26 cellular contexts compared by ENCODE assay signal in genomic region chr4:1576200-1576960, GRCh38.
A peak's percentile ranks its signal among the peaks of the same experiment; 100 is the strongest.
DNase-seq lines count a peak whose midpoint lies in the region; ATAC-seq, FAIRE-seq and TF ChIP-seq lines count a peak whose summit lies in the region.
"Had no signal": no experiment of that assay in that cellular context is flagged by ENCODE, and none has a peak within 500 bp of the region (broad histone marks: within the 10 kb centered on the region; RNA-seq: fewer than 3 reads in every experiment).

No MANE protein-coding gene starts in this region.

- H3K4me3 Mint-ChIP-seq in endodermal cell (no peak overlapping the region), neural progenitor cell (peak overlapping the region; percentile 69)
- H3K4me3 Mint-ChIP-seq: activated CD8-positive, alpha-beta memory T cell treated with anti-CD3 and anti-CD28 coated beads, Interleukin-2, amount 10 ng/mL, durations not matched to agents 7 days and 5 days; activated T-cell treated with anti-CD3 and anti-CD28 coated beads, Interleukin-2, amount 50 U/mL, for 4 hours had no signal

- H3K36me3 ChIP-seq in right atrium auricular region = no peaks in the 10 kb centered on the region
- H3K36me3 ChIP-seq in endodermal cell (ENCODE audit: control insufficient read depth, insufficient read depth, low read length) = no peaks in the 10 kb centered on the region
- H3K36me3 ChIP-seq in neural progenitor cell = no peaks in the 10 kb centered on the region
- H3K36me3 ChIP-seq: brain microvascular endothelial cell, gastroesophageal sphincter, SJSA1 had no signal

- DNase-seq in Right ventricle myocardium superior (peak; percentile 26), right atrium auricular region (ENCODE audit: low spot score) (no peak), endodermal cell (peak; percentile 40), neural progenitor cell (ENCODE audit: low spot score) (no peak), hippocampal formation (lab: John Stamatoyannopoulos, UW) (no peak), RCC 7860 (ENCODE audit: low spot score) (no peak)
- no peak for DNase-seq in activated naive CD4-positive, alpha-beta T cell treated with anti-CD3 and anti-CD28 coated beads, Interleukin-2, amount 50 U/mL, for 16 hours
- DNase-seq: activated CD8-positive, alpha-beta memory T cell treated with anti-CD3 and anti-CD28 coated beads, Interleukin-2, amount 10 ng/mL, durations not matched to agents 7 days and 5 days; activated naive CD4-positive, alpha-beta T cell; activated T-cell treated with anti-CD3 and anti-CD28 coated beads, Interleukin-2, amount 50 U/mL, for 4 hours; AML-193; brain microvascular endothelial cell; hypothalamus; Karpas-422; mesenchymal stem cell; NCI-H2029 treated with DMSO at 0.1 percent for 48 hours; NCI-H524 treated with DMSO at 0.1 percent for 48 hours; nucleus accumbens; stimulated activated naive CD4-positive, alpha-beta T cell; T-helper 1 cell had no signal

- H4K20me1 ChIP-seq in neural progenitor cell (ENCODE audit: low read depth) = peaks cover 10% of the 10 kb centered on the region

- H3K27ac Mint-ChIP-seq in endodermal cell (no peak overlapping the region), neural progenitor cell (peak overlapping the region; percentile 78)
- H3K27ac Mint-ChIP-seq: activated CD8-positive, alpha-beta memory T cell treated with anti-CD3 and anti-CD28 coated beads, Interleukin-2, amount 10 ng/mL, durations not matched to agents 7 days and 5 days had no signal

- peaks cover 30% of the 10 kb centered on the region for H3F3A ChIP-seq in neural progenitor cell (ENCODE audit: low read depth)

- H3K9me3 ChIP-seq in right atrium auricular region = no peaks in the 10 kb centered on the region
- H3K9me3 ChIP-seq in endodermal cell (ENCODE audit: control insufficient read depth, low read length) = no peaks in the 10 kb centered on the region
- H3K9me3 ChIP-seq in neural progenitor cell (ENCODE audit: low read depth) = no peaks in the 10 kb centered on the region
- H3K9me3 ChIP-seq: gastroesophageal sphincter, SJSA1 had no signal

- H2AFZ ChIP-seq in neural progenitor cell (replicated peaks) = no peak overlapping the region

- no peak overlapping the region for H3K4me2 ChIP-seq in neural progenitor cell

- H3K4me3 ChIP-seq in right atrium auricular region (no peak overlapping the region), endodermal cell (ENCODE audit: low read length) (no peak overlapping the region), neural progenitor cell (no peak overlapping the region)
- H3K4me3 ChIP-seq: gastroesophageal sphincter, SJSA1 had no signal

- H3K9ac ChIP-seq in endodermal cell (ENCODE audit: extremely low read depth, low read length, poor library complexity, severe bottlenecking) (no peak overlapping the region), neural progenitor cell (no peak overlapping the region)

- 94% methylated on average over 30 to 36 of the region's 38 CpGs for WGBS in endodermal cell (ENCODE audit: insufficient coverage in 1 of 2, insufficient read length in 1 of 2), 2 experiments

- ATAC-seq in Right ventricle myocardium superior (ENCODE audit: poor library complexity) = no peak
- no peak for ATAC-seq in HG02759 (IDR thresholded peaks at IDR 0.05; ENCODE audit: unreplicated experiment)
- ATAC-seq: activated CD8-positive, alpha-beta memory T cell treated with anti-CD3 and anti-CD28 coated beads, Interleukin-2, amount 10 ng/mL, durations not matched to agents 7 days and 5 days; activated T-cell treated with anti-CD3 and anti-CD28 coated beads, Interleukin-2, amount 50 U/mL, for 4 hours; gastroesophageal sphincter had no signal

- H3K9me3 Mint-ChIP-seq in endodermal cell = peaks cover 3% of the 10 kb centered on the region
- H3K9me3 Mint-ChIP-seq in neural progenitor cell = no peaks in the 10 kb centered on the region
- H3K9me3 Mint-ChIP-seq: activated T-cell treated with anti-CD3 and anti-CD28 coated beads, Interleukin-2, amount 50 U/mL, for 4 hours; CD4-positive, alpha-beta memory T cell had no signal

- peaks cover 0 to 22% of the 10 kb centered on the region in 2 donors for H3K4me1 ChIP-seq in right atrium auricular region
- H3K4me1 ChIP-seq in endodermal cell (ENCODE audit: control insufficient read depth, insufficient read depth, low read length) = peaks cover 7% of the 10 kb centered on the region
- peaks cover 29% of the 10 kb centered on the region for H3K4me1 ChIP-seq in neural progenitor cell

- H3K4me1 Mint-ChIP-seq in endodermal cell (peaks cover 18% of the 10 kb centered on the region), neural progenitor cell (peaks cover 42% of the 10 kb centered on the region)

- no peak for FAIRE-seq in RCC 7860 (lab: Jason Lieb, UNC)
- FAIRE-seq: D721Med, endothelial cell of umbilical vein had no signal

- H3K36me3 Mint-ChIP-seq in endodermal cell (ENCODE audit: low read depth) = no peaks in the 10 kb centered on the region
- H3K36me3 Mint-ChIP-seq in neural progenitor cell = no peaks in the 10 kb centered on the region
- H3K36me3 Mint-ChIP-seq: activated CD8-positive, alpha-beta memory T cell treated with anti-CD3 and anti-CD28 coated beads, Interleukin-2, amount 10 ng/mL, durations not matched to agents 7 days and 5 days; CD4-positive, alpha-beta memory T cell had no signal

- H3K27me3 Mint-ChIP-seq in endodermal cell (ENCODE audit: insufficient read depth) = peaks cover 3% of the 10 kb centered on the region
- H3K27me3 Mint-ChIP-seq in neural progenitor cell (ENCODE audit: insufficient read depth, low read depth) = peaks cover 16% of the 10 kb centered on the region
- H3K27me3 Mint-ChIP-seq: activated CD8-positive, alpha-beta memory T cell treated with anti-CD3 and anti-CD28 coated beads, Interleukin-2, amount 10 ng/mL, durations not matched to agents 7 days and 5 days; CD4-positive, alpha-beta memory T cell had no signal

- H3K27me3 ChIP-seq in right atrium auricular region (no peaks in the 10 kb centered on the region), endodermal cell (ENCODE audit: control insufficient read depth, insufficient read depth, low read length, poor library complexity, severe bottlenecking) (peaks cover 13% of the 10 kb centered on the region), neural progenitor cell (peaks cover 28% of the 10 kb centered on the region)
- H3K27me3 ChIP-seq: SJSA1 had no signal

- H3K27ac ChIP-seq in right atrium auricular region = no peak overlapping the region
- H3K27ac ChIP-seq in endodermal cell (ENCODE audit: low read depth, low read length) = no peak overlapping the region
- H3K27ac ChIP-seq in neural progenitor cell = no peak overlapping the region
- H3K27ac ChIP-seq: brain microvascular endothelial cell, gastroesophageal sphincter, SJSA1 had no signal

- no peak for TF ChIP-seq CTCF in right atrium auricular region (IDR thresholded peaks at IDR 0.05)
- TF ChIP-seq CTCF in endodermal cell (conservative IDR thresholded peaks at IDR 0.05) = no peak
- no peak for TF ChIP-seq CTCF in neural progenitor cell (IDR thresholded peaks at IDR 0.05)

- H3K79me2 ChIP-seq in neural progenitor cell (ENCODE audit: low read depth) = no peaks in the 10 kb centered on the region

- intact Hi-C loops in Right ventricle myocardium superior (cut with DNase I) = no loop called here

Comparison
In these comparisons a context has a peak if more than half of its experiments do, and no peak if none do; other contexts are left out.
1. DNase-seq: peak in Right ventricle myocardium superior (single experiment) and endodermal cell (single experiment); none in right atrium auricular region (single experiment), neural progenitor cell (single experiment), activated naive CD4-positive, alpha-beta T cell treated with anti-CD3 and anti-CD28 coated beads, Interleukin-2, amount 50 U/mL, for 16 hours (single experiment), hippocampal formation (0 of 2) and RCC 7860 (single experiment).